In genomic region chr10:48550977-48551376, GRCh38 we compare ENCODE assay signal across 22 cellular contexts.
"Had no signal": no experiment of that assay in that cellular context is flagged by ENCODE, and none has a peak within 500 bp of the region (broad histone marks: within the 10 kb centered on the region; RNA-seq: fewer than 3 reads in every experiment).

No MANE protein-coding gene starts in this region.

- H3K36me3 ChIP-seq: prostate gland, right lobe of liver, suprapubic skin, thyroid gland, upper lobe of left lung, uterus had no signal

- H3K4me2 ChIP-seq: hepatocyte had no signal

- H3K9me3 Mint-ChIP-seq: naive B cell; nephron; stimulated activated effector memory CD8-positive, alpha-beta T cell treated with anti-CD3 and anti-CD28 coated beads, Interleukin-12 subunit alpha, Interleukin-12 subunit beta, amount 100 ng/mL, for 72 hours had no signal

- DNase-seq: dermis blood vessel endothelial cell; foreskin melanocyte; head of caudate nucleus; left colon; left ventricle myocardium superior; mesendoderm; naive B cell; occipital lobe; right lobe of liver; stimulated activated CD4-positive, alpha-beta T cell treated with anti-CD3 and anti-CD28 coated beads, Interleukin-4, amount 100 ng/mL, for 1 hour; stimulated activated CD8-positive, alpha-beta memory T cell treated with anti-CD3 and anti-CD28 coated beads, Interleukin-4, amount 100 ng/mL, for 48 hours; stimulated activated naive CD8-positive, alpha-beta T cell treated with anti-CD3 and anti-CD28 coated beads, Interleukin-15, Interleukin-2, amounts not matched to agents 100 U/mL and 50 U/mL, for 24 hours; thyroid gland; upper lobe of left lung; uterus had no signal

- H3K4me3 ChIP-seq: hepatocyte, lung, prostate gland, right lobe of liver, suprapubic skin, thyroid gland, upper lobe of left lung, uterus had no signal

- H3K4me3 Mint-ChIP-seq: nephron; stimulated activated effector memory CD8-positive, alpha-beta T cell treated with anti-CD3 and anti-CD28 coated beads, Interleukin-12 subunit alpha, Interleukin-12 subunit beta, amount 100 ng/mL, for 72 hours had no signal

- H3K79me2 ChIP-seq: hepatocyte, parathyroid adenoma had no signal

- H3K9ac ChIP-seq: parathyroid adenoma had no signal

- H3K27ac ChIP-seq: hepatocyte, parathyroid adenoma, prostate gland, right lobe of liver, suprapubic skin, thyroid gland, upper lobe of left lung, uterus had no signal

- H3K4me1 Mint-ChIP-seq: stimulated activated effector memory CD8-positive, alpha-beta T cell treated with anti-CD3 and anti-CD28 coated beads, Interleukin-12 subunit alpha, Interleukin-12 subunit beta, amount 100 ng/mL, for 72 hours had no signal

- H2AFZ ChIP-seq: hepatocyte, parathyroid adenoma had no signal

- H3K4me1 ChIP-seq: parathyroid adenoma, prostate gland, right lobe of liver, upper lobe of left lung, uterus had no signal

- H3K27me3 ChIP-seq: hepatocyte, right lobe of liver, suprapubic skin, thyroid gland, upper lobe of left lung, uterus had no signal

- H3K36me3 Mint-ChIP-seq: naive B cell; stimulated activated effector memory CD8-positive, alpha-beta T cell treated with anti-CD3 and anti-CD28 coated beads, Interleukin-12 subunit alpha, Interleukin-12 subunit beta, amount 100 ng/mL, for 72 hours had no signal

- H3K27ac Mint-ChIP-seq: stimulated activated effector memory CD8-positive, alpha-beta T cell treated with anti-CD3 and anti-CD28 coated beads, Interleukin-12 subunit alpha, Interleukin-12 subunit beta, amount 100 ng/mL, for 72 hours had no signal

- H3K9me3 ChIP-seq: prostate gland, right lobe of liver, suprapubic skin, thyroid gland, upper lobe of left lung, uterus had no signal
